ENCODE assay signal across 15 cellular contexts in genomic region chr11:75490221-75491181, GRCh38. TPM values are rescaled to one million over a fixed set of nuclear protein-coding genes. Genes with fewer than 3 reads are reported as not detected.
DNase-seq lines count a peak whose midpoint lies in the region; ATAC-seq and TF ChIP-seq lines count a peak whose summit lies in the region.
"Had no signal": no experiment of that assay in that cellular context is flagged by ENCODE, and none has a peak within 500 bp of the region (broad histone marks: within the 10 kb centered on the region; RNA-seq: fewer than 3 reads in every experiment).

No MANE protein-coding gene starts in this region.

- H3K9me3 ChIP-seq in BLaER1 treated with 17β-estradiol and CSF1 and Interleukin-3, amounts not matched to agents 10 nM and 100 nM (replicated peaks in 1 of 11), result no peaks in the 10 kb centered on the region
- no peaks in the 10 kb centered on the region for H3K9me3 ChIP-seq in esophagus squamous epithelium
- H3K9me3 ChIP-seq: psoas muscle, upper lobe of left lung had no signal

- TF ChIP-seq CTCF in esophagus squamous epithelium (IDR thresholded peaks at IDR 0.05), result no peak

- peak overlapping the region in 3 of 11 experiments; percentile 4 to 33 (median 18); a peak in 1 of 22 replicates for H3K27ac ChIP-seq in BLaER1 treated with 17β-estradiol and CSF1 and Interleukin-3, amounts not matched to agents 10 nM and 100 nM
- no peak overlapping the region for H3K27ac ChIP-seq in esophagus squamous epithelium
- H3K27ac ChIP-seq: psoas muscle, upper lobe of left lung had no signal

- no peak for TF ChIP-seq POLR2A in esophagus squamous epithelium (IDR thresholded peaks at IDR 0.05)

- H3K4me1 ChIP-seq in BLaER1 treated with 17β-estradiol and CSF1 and Interleukin-3, amounts not matched to agents 10 nM and 100 nM, result peaks cover 22 to 44% (median 35%) of the 10 kb centered on the region in 10 experiments
- H3K4me1 ChIP-seq in esophagus squamous epithelium, result peaks cover 0 to 6% (median 0%) of the 10 kb centered on the region in 3 donors

- H3K4me3 ChIP-seq in BLaER1 treated with 17β-estradiol and CSF1 and Interleukin-3, amounts not matched to agents 10 nM and 100 nM, result no peak overlapping the region
- no peak overlapping the region for H3K4me3 ChIP-seq in esophagus squamous epithelium
- H3K4me3 ChIP-seq: psoas muscle, upper lobe of left lung had no signal

- peak overlapping the region in 10 of 11 experiments; percentile 14 to 59 (median 40); a peak in 15 of 22 replicates for H3K4me2 ChIP-seq in BLaER1 treated with 17β-estradiol and CSF1 and Interleukin-3, amounts not matched to agents 10 nM and 100 nM

- H3K9me3 Mint-ChIP-seq in activated T-helper 1 cell treated with anti-CD3 and anti-CD28 coated beads, Interleukin-12 subunit alpha, Interleukin-12 subunit beta, Interleukin-2, Interleukin-4 antibody, amounts not matched to agents 30 ng/mL and 10 ng/mL and 1 ng/mL, durations not matched to agents 14 hours and 24 hours and 36 hours, result no peaks in the 10 kb centered on the region
- H3K9me3 Mint-ChIP-seq: CD4-positive, alpha-beta T cell had no signal

- H3K9ac ChIP-seq in BLaER1 treated with 17β-estradiol and CSF1 and Interleukin-3, amounts not matched to agents 10 nM and 100 nM, result peak overlapping the region in 7 of 11 experiments; percentile 21 to 44 (median 25); a peak in 8 of 22 replicates

- peak overlapping the region; percentile 33 for H3K4me3 Mint-ChIP-seq in activated T-helper 1 cell treated with anti-CD3 and anti-CD28 coated beads, Interleukin-12 subunit alpha, Interleukin-12 subunit beta, Interleukin-2, Interleukin-4 antibody, amounts not matched to agents 30 ng/mL and 10 ng/mL and 1 ng/mL, durations not matched to agents 14 hours and 24 hours and 36 hours
- H3K4me3 Mint-ChIP-seq: CD4-positive, alpha-beta T cell had no signal

- peak overlapping the region; percentile 18 for H3K27ac Mint-ChIP-seq in activated T-helper 1 cell treated with anti-CD3 and anti-CD28 coated beads, Interleukin-12 subunit alpha, Interleukin-12 subunit beta, Interleukin-2, Interleukin-4 antibody, amounts not matched to agents 30 ng/mL and 10 ng/mL and 1 ng/mL, durations not matched to agents 14 hours and 24 hours and 36 hours

- no peaks in the 10 kb centered on the region for H3K36me3 ChIP-seq in BLaER1 treated with 17β-estradiol and CSF1 and Interleukin-3, amounts not matched to agents 10 nM and 100 nM
- no peaks in the 10 kb centered on the region for H3K36me3 ChIP-seq in esophagus squamous epithelium
- H3K36me3 ChIP-seq: upper lobe of left lung had no signal

- ATAC-seq in HG03439 (IDR thresholded peaks at IDR 0.05; ENCODE audit: unreplicated experiment) (no peak), HG02642 (IDR thresholded peaks at IDR 0.05; ENCODE audit: poor library complexity, unreplicated experiment) (no peak)
- ATAC-seq: left ventricle myocardium superior, psoas muscle had no signal

- DNase-seq in HS-27A (ENCODE audit: low read depth) (peak; percentile 52), islet precursor cell (peak; percentile 95), esophagus squamous epithelium (lab: John Stamatoyannopoulos, UW) (no peak)
- DNase-seq in activated T-helper 1 cell treated with anti-CD3 and anti-CD28 coated beads, Interleukin-12 subunit alpha, Interleukin-12 subunit beta, Interleukin-2, Interleukin-4 antibody, amounts not matched to agents 30 ng/mL and 10 ng/mL and 1 ng/mL, durations not matched to agents 14 hours and 24 hours and 36 hours (ENCODE audit: low spot score), result no peak
- DNase-seq in stimulated activated naive CD4-positive, alpha-beta T cell (lab: John Stamatoyannopoulos, UW), result no peak
- DNase-seq: activated CD4-positive, alpha-beta T cell treated with anti-CD3 and anti-CD28 coated beads for 4 hours; anterior cingulate cortex; CD4-positive, alpha-beta T cell; left ventricle myocardium superior; NCI-H2107; psoas muscle; upper lobe of left lung had no signal

- no peaks in the 10 kb centered on the region for H3K27me3 Mint-ChIP-seq in activated T-helper 1 cell treated with anti-CD3 and anti-CD28 coated beads, Interleukin-12 subunit alpha, Interleukin-12 subunit beta, Interleukin-2, Interleukin-4 antibody, amounts not matched to agents 30 ng/mL and 10 ng/mL and 1 ng/mL, durations not matched to agents 14 hours and 24 hours and 36 hours (ENCODE audit: insufficient read depth)
- H3K27me3 Mint-ChIP-seq: CD4-positive, alpha-beta T cell had no signal

- H4K20me1 ChIP-seq in BLaER1 treated with 17β-estradiol and CSF1 and Interleukin-3, amounts not matched to agents 10 nM and 100 nM, result peaks cover 0 to 8% (median 0%) of the 10 kb centered on the region in 11 experiments; a peak in 1 of 22 replicates

- H3K36me3 Mint-ChIP-seq in activated T-helper 1 cell treated with anti-CD3 and anti-CD28 coated beads, Interleukin-12 subunit alpha, Interleukin-12 subunit beta, Interleukin-2, Interleukin-4 antibody, amounts not matched to agents 30 ng/mL and 10 ng/mL and 1 ng/mL, durations not matched to agents 14 hours and 24 hours and 36 hours (ENCODE audit: low read depth), result peaks cover 4% of the 10 kb centered on the region

- intact Hi-C loops in activated T-helper 1 cell treated with anti-CD3 and anti-CD28 coated beads, Interleukin-12 subunit alpha, Interleukin-12 subunit beta, Interleukin-2, Interleukin-4 antibody, amounts not matched to agents 30 ng/mL and 10 ng/mL and 1 ng/mL, durations not matched to agents 14 hours and 24 hours and 36 hours (cut with micrococcal nuclease), result no loop called here
- intact Hi-C loops in esophagus squamous epithelium (cut with DNase I), result no loop called here

- peaks cover 29% of the 10 kb centered on the region for H3K4me1 Mint-ChIP-seq in activated T-helper 1 cell treated with anti-CD3 and anti-CD28 coated beads, Interleukin-12 subunit alpha, Interleukin-12 subunit beta, Interleukin-2, Interleukin-4 antibody, amounts not matched to agents 30 ng/mL and 10 ng/mL and 1 ng/mL, durations not matched to agents 14 hours and 24 hours and 36 hours (ENCODE audit: low read depth)

- no peaks in the 10 kb centered on the region for H3K27me3 ChIP-seq in BLaER1 treated with 17β-estradiol and CSF1 and Interleukin-3, amounts not matched to agents 10 nM and 100 nM
- no peaks in the 10 kb centered on the region for H3K27me3 ChIP-seq in esophagus squamous epithelium
- H3K27me3 ChIP-seq: upper lobe of left lung had no signal

- WGBS in esophagus squamous epithelium, 2 donors, result 55 to 58% methylated on average over 5 to 9 of the region's 13 CpGs

RNA-seq across cellular contexts. Expression of gene GDPD5, which starts 35.2 kb away (rescaled TPM):
- 9.7 and 13.5 TPM in 2 replicates for total RNA-seq in activated T-helper 1 cell treated with anti-CD3 and anti-CD28 coated beads, Interleukin-12 subunit alpha, Interleukin-12 subunit beta, Interleukin-2, Interleukin-4 antibody, amounts not matched to agents 30 ng/mL and 10 ng/mL and 1 ng/mL, durations not matched to agents 14 hours and 24 hours and 36 hours
- 1 to 10 TPM in 3 of 4 donors, under 1 TPM in 1; 0.57 to 2.3 (median 1.6) TPM for total RNA-seq in esophagus squamous epithelium

RNA-seq across cellular contexts. Expression of gene KLHL35, which starts 57.5 kb away (rescaled TPM):
- total RNA-seq in activated T-helper 1 cell treated with anti-CD3 and anti-CD28 coated beads, Interleukin-12 subunit alpha, Interleukin-12 subunit beta, Interleukin-2, Interleukin-4 antibody, amounts not matched to agents 30 ng/mL and 10 ng/mL and 1 ng/mL, durations not matched to agents 14 hours and 24 hours and 36 hours, result 2.5 and 2.8 TPM in 2 replicates
- total RNA-seq in esophagus squamous epithelium, result under 1 TPM in 3 of 4 donors, not detected in 1; 0.62 to 0.95 (median 0.91) TPM

Comparison
In these comparisons a context has a peak if more than half of its experiments do, and no peak if none do; other contexts are left out.
1. DNase-seq: peak in HS-27A (single experiment) and islet precursor cell (single experiment); none in activated T-helper 1 cell treated with anti-CD3 and anti-CD28 coated beads, Interleukin-12 subunit alpha, Interleukin-12 subunit beta, Interleukin-2, Interleukin-4 antibody, amounts not matched to agents 30 ng/mL and 10 ng/mL and 1 ng/mL, durations not matched to agents 14 hours and 24 hours and 36 hours (single experiment), esophagus squamous epithelium (single experiment) and stimulated activated naive CD4-positive, alpha-beta T cell (0 of 6).